ENCODE assay signal across 25 cellular contexts in genomic region chr1:212328248-212328647, GRCh38.
"Had no signal": no experiment of that assay in that cellular context is flagged by ENCODE, and none has a peak within 500 bp of the region (broad histone marks: within the 10 kb centered on the region; RNA-seq: fewer than 3 reads in every experiment).

No MANE protein-coding gene starts in this region.

- ATAC-seq: activated naive CD8-positive, alpha-beta T cell treated with anti-CD3 and anti-CD28 coated beads, Interleukin-2, amount 50 U/mL, for 24 hours; foreskin keratinocyte; stimulated activated naive CD8-positive, alpha-beta T cell treated with anti-CD3 and anti-CD28 coated beads, Interleukin-15, amount 100 ng/mL, for 72 hours had no signal

- H3K27ac ChIP-seq: foreskin keratinocyte, skin epidermis, vagina, VCaP had no signal

- H3K27ac Mint-ChIP-seq: activated naive CD4-positive, alpha-beta T cell treated with anti-CD3 and anti-CD28 coated beads, Interleukin-2, amount 10 ng/mL, durations not matched to agents 7 days and 5 days; activated naive CD8-positive, alpha-beta T cell treated with anti-CD3 and anti-CD28 coated beads, Interleukin-2, amount 50 U/mL, for 24 hours; mesothelial cell of epicardium; stimulated activated naive CD8-positive, alpha-beta T cell treated with anti-CD3 and anti-CD28 coated beads, Interleukin-15, amount 100 ng/mL, for 72 hours had no signal

- DNase-seq: activated CD4-positive, CD25-positive, alpha-beta regulatory T cell treated with anti-CD3 and anti-CD28 coated beads, Interleukin-2, amount 50 U/mL, for 72 hours; activated CD8-positive, alpha-beta memory T cell treated with anti-CD3 and anti-CD28 coated beads for 24 hours; activated CD8-positive, alpha-beta memory T cell treated with anti-CD3 and anti-CD28 coated beads, Interleukin-2, amount 50 U/mL, for 48 hours; activated effector memory CD4-positive, alpha-beta T cell treated with Interleukin-2 at 50 U/mL for 16 hours; activated naive CD4-positive, alpha-beta T cell treated with anti-CD3 and anti-CD28 coated beads, Interleukin-2, amount 10 ng/mL, durations not matched to agents 7 days and 5 days; activated naive CD8-positive, alpha-beta T cell treated with anti-CD3 and anti-CD28 coated beads, Interleukin-2, amount 50 U/mL, for 24 hours; activated T-cell treated with anti-CD3 and anti-CD28 coated beads, Interleukin-2, amount 50 U/mL, for 48 hours; anterior cingulate cortex; cerebellar nuclear complex; effector CD4-positive, alpha-beta T cell; foreskin keratinocyte; glutamatergic neuron; hippocampal formation; left cardiac atrium; stimulated activated CD4-positive, alpha-beta T cell treated with anti-CD3 and anti-CD28 coated beads, Interleukin-2, amount 100 ng/mL, for 48 hours; stimulated activated naive CD8-positive, alpha-beta T cell treated with anti-CD3 and anti-CD28 coated beads, Interleukin-15, amount 100 ng/mL, for 72 hours; T-helper 2 cell; trophoblast cell had no signal

- FAIRE-seq: islet of Langerhans had no signal

- H3K4me1 ChIP-seq: foreskin keratinocyte, vagina had no signal

- H3K4me3 Mint-ChIP-seq: activated naive CD4-positive, alpha-beta T cell treated with anti-CD3 and anti-CD28 coated beads, Interleukin-2, amount 10 ng/mL, durations not matched to agents 7 days and 5 days; activated naive CD8-positive, alpha-beta T cell treated with anti-CD3 and anti-CD28 coated beads, Interleukin-2, amount 50 U/mL, for 24 hours; mesothelial cell of epicardium; neural crest cell; stimulated activated naive CD8-positive, alpha-beta T cell treated with anti-CD3 and anti-CD28 coated beads, Interleukin-15, amount 100 ng/mL, for 72 hours had no signal

- H3K36me3 ChIP-seq: vagina had no signal

- H3K27me3 ChIP-seq: foreskin keratinocyte, vagina had no signal

- H3K4me1 Mint-ChIP-seq: mesothelial cell of epicardium, neural crest cell had no signal

- H3K9me3 ChIP-seq: vagina had no signal

- H3K9me3 Mint-ChIP-seq: activated naive CD4-positive, alpha-beta T cell treated with anti-CD3 and anti-CD28 coated beads, Interleukin-2, amount 10 ng/mL, durations not matched to agents 7 days and 5 days; activated naive CD8-positive, alpha-beta T cell treated with anti-CD3 and anti-CD28 coated beads, Interleukin-2, amount 50 U/mL, for 24 hours; stimulated activated naive CD8-positive, alpha-beta T cell treated with anti-CD3 and anti-CD28 coated beads, Interleukin-15, amount 100 ng/mL, for 72 hours had no signal

- H3K4me3 ChIP-seq: lung, skin epidermis, vagina had no signal

- H3K27me3 Mint-ChIP-seq: activated naive CD4-positive, alpha-beta T cell treated with anti-CD3 and anti-CD28 coated beads, Interleukin-2, amount 10 ng/mL, durations not matched to agents 7 days and 5 days; activated naive CD8-positive, alpha-beta T cell treated with anti-CD3 and anti-CD28 coated beads, Interleukin-2, amount 50 U/mL, for 24 hours; stimulated activated naive CD8-positive, alpha-beta T cell treated with anti-CD3 and anti-CD28 coated beads, Interleukin-15, amount 100 ng/mL, for 72 hours had no signal
